8 cellular contexts compared by ENCODE assay signal in the genomic region with DNA sequence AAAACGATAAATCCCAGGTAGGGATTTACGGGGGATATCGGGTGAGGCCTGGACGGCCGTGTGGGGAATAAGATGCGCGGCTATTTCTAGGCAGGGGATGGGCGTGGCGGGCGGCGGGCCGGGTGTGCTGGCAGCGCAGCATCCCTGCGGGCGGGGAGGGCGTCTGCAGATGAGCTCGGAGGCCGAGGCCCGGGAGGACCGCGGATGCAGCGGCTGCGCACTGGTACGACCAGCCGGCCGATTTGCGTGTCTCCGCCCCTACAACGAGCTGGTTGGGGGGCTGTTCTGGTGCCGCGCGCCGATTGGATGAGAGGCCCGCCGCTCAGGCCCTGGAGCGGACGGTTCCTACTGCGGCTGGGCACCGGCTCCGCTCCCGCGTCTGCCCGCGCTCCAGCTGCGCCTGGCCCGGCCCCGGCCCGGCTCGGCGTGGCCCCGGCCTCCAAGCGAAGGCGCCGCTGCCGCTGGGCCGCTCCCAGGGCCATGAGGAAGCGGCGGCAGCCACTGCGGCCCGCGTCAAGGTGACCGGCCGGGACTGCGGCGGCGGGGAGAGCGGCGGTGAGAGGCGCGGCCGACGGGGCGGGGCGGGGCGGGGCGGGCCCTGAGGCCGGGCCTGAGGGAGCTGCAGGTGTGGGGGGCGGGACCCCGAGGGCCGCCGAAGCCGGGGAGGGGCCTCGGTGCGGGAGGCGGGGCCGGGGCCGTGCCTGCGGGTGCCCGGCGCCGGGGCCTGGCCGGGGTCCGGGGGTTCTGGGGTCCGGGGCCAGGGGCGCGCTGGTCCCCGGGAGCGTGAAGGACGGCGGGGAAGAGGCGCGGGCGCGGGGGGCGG. TPM values are rescaled to one million over a fixed set of nuclear protein-coding genes. Genes with fewer than 3 reads are reported as not detected.
DNase-seq lines count a peak whose midpoint lies in the region; ATAC-seq and TF ChIP-seq lines count a peak whose summit lies in the region.

A gene with protein sequence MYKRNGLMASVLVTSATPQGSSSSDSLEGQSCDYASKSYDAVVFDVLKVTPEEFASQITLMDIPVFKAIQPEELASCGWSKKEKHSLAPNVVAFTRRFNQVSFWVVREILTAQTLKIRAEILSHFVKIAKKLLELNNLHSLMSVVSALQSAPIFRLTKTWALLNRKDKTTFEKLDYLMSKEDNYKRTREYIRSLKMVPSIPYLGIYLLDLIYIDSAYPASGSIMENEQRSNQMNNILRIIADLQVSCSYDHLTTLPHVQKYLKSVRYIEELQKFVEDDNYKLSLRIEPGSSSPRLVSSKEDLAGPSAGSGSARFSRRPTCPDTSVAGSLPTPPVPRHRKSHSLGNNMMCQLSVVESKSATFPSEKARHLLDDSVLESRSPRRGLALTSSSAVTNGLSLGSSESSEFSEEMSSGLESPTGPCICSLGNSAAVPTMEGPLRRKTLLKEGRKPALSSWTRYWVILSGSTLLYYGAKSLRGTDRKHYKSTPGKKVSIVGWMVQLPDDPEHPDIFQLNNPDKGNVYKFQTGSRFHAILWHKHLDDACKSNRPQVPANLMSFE (plus strand): TSS at position 325 of the 823 bp plus-strand sequence. CDS start 47,508 bp downstream, outside the sequence.

- DNase-seq in DMS53 (lab: John Stamatoyannopoulos, UW) (peak; percentile 99), KBM-7 (peak; percentile 91), PC-3 (peak; percentile 91)
- peak; percentile 93 for DNase-seq in activated T-cell treated with anti-CD3 and anti-CD28 coated beads, Interleukin-2, amount 50 U/mL, for 24 hours
- DNase-seq in stimulated activated CD8-positive, alpha-beta memory T cell treated with anti-CD3 and anti-CD28 coated beads, Interleukin-4, amount 100 ng/mL, for 24 hours (ENCODE audit: low read depth) = peak; percentile 90

- peak within 1 kb of the TSS; percentile 68 for H3K4me3 ChIP-seq in PC-3 (ENCODE audit: low read length)
- H3K4me3 ChIP-seq in esophagus (ENCODE audit: low read depth in 1 of 2, low read length in 2 of 2) = peak within 1 kb of the TSS; percentile 58 to 77
- H3K4me3 ChIP-seq in mucosa of rectum (ENCODE audit: low read length in 2 of 2) = peak within 1 kb of the TSS; percentile 67 to 79

- no peak for TF ChIP-seq CTCF in PC-3 (conservative IDR thresholded peaks at IDR 0.05; ENCODE audit: low read depth, low read length)

- H3K36me3 Mint-ChIP-seq in activated T-cell treated with anti-CD3 and anti-CD28 coated beads, Interleukin-2, amount 50 U/mL, for 24 hours (ENCODE audit: low read depth) = no peaks in the 10 kb centered on the region

- H4K20me1 ChIP-seq in PC-3 (ENCODE audit: low read length) = no peaks in the 10 kb centered on the region

- H3K36me3 ChIP-seq in PC-3 (ENCODE audit: low read depth, low read length) = no peaks in the 10 kb centered on the region
- no peaks in the 10 kb centered on the region for H3K36me3 ChIP-seq in esophagus (ENCODE audit: control insufficient read depth in 2 of 2, insufficient read depth in 2 of 2, low read length in 1 of 2)
- no peaks in the 10 kb centered on the region for H3K36me3 ChIP-seq in mucosa of rectum (ENCODE audit: control insufficient read depth in 2 of 2, insufficient read depth in 2 of 2, low read length in 2 of 2)

- H3K79me2 ChIP-seq in PC-3 (ENCODE audit: low read length) = no peaks in the 10 kb centered on the region

- no peaks in the 10 kb centered on the region for H3F3A ChIP-seq in PC-3 (ENCODE audit: low read length, unreplicated experiment)

- POLR2A ChIA-PET in PC-3 (lab: Charles Lee; ENCODE audit: unreplicated experiment) = interaction anchor here (0.6 kb wide), 1 partner anchor 235 kb away, joined by 3 read pairs; no protein-coding TSS in a partner anchor

- H3K27ac ChIP-seq in PC-3 (ENCODE audit: low read length) (no peak within 1 kb of the TSS), esophagus (ENCODE audit: low read depth in 2 of 2, low read length in 1 of 2) (peak within 1 kb of the TSS; percentile 93 to 95), mucosa of rectum (ENCODE audit: low read depth in 2 of 2, low read length in 2 of 2) (peak within 1 kb of the TSS; percentile 88 to 90)

- WGBS in esophagus, 2 donors = 0 to 1% methylated on average over 48 to 105 of the region's 105 CpGs

- H3K27me3 ChIP-seq in PC-3 (ENCODE audit: low read length) (no peaks in the 10 kb centered on the region), esophagus (ENCODE audit: control insufficient read depth in 1 of 2, insufficient read depth in 2 of 2, low read length in 2 of 2) (no peaks in the 10 kb centered on the region), mucosa of rectum (ENCODE audit: control insufficient read depth in 2 of 2, insufficient read depth in 2 of 2, low read length in 2 of 2) (no peaks in the 10 kb centered on the region)

- no peaks in the 10 kb centered on the region for H3K9me2 ChIP-seq in PC-3 (replicated peaks; ENCODE audit: low read length)

- CTCF ChIA-PET in PC-3 (lab: Charles Lee) = no interaction called here

- H3K9me3 Mint-ChIP-seq in activated T-cell treated with anti-CD3 and anti-CD28 coated beads, Interleukin-2, amount 50 U/mL, for 24 hours = no peaks in the 10 kb centered on the region

- intact Hi-C loops in PC-3 (cut with micrococcal nuclease) = loop anchor here (10.0 kb wide), 1 partner anchor 50 kb away; a partner anchor contains a TSS

- BruUV-seq in PC-3 (replicated peaks; lab: Mats Ljungman, UMichigan) = no TSS peak

- ATAC-seq in GM21723 (IDR thresholded peaks at IDR 0.05; ENCODE audit: unreplicated experiment) (peak; percentile 98), PC-3 (peak; percentile 98)

- no peaks in the 10 kb centered on the region for H3K9me3 ChIP-seq in PC-3 (ENCODE audit: low read length)
- H3K9me3 ChIP-seq in esophagus (ENCODE audit: control insufficient read depth in 2 of 2, insufficient read depth in 1 of 2, low read depth in 1 of 2, low read length in 1 of 2) = no peaks in the 10 kb centered on the region
- no peaks in the 10 kb centered on the region for H3K9me3 ChIP-seq in mucosa of rectum (ENCODE audit: control insufficient read depth in 2 of 2, low read length in 2 of 2)

- no peaks in the 10 kb centered on the region for H3K4me1 ChIP-seq in PC-3 (ENCODE audit: insufficient read depth, low read length)
- H3K4me1 ChIP-seq in esophagus (ENCODE audit: control insufficient read depth in 2 of 2, insufficient read depth in 2 of 2, low read length in 1 of 2) = peaks cover 0 to 6% of the 10 kb centered on the region in 2 donors
- H3K4me1 ChIP-seq in mucosa of rectum (ENCODE audit: control insufficient read depth in 2 of 2, insufficient read depth in 2 of 2, low read length in 2 of 2) = peaks cover 8 to 9% of the 10 kb centered on the region in 2 donors

- H3K27ac Mint-ChIP-seq in activated T-cell treated with anti-CD3 and anti-CD28 coated beads, Interleukin-2, amount 50 U/mL, for 24 hours = no peak within 1 kb of the TSS

- H3K4me2 ChIP-seq in PC-3 (ENCODE audit: low read length) = peak within 1 kb of the TSS; percentile 82

- peaks cover 14% of the 10 kb centered on the region for H3K27me3 Mint-ChIP-seq in activated T-cell treated with anti-CD3 and anti-CD28 coated beads, Interleukin-2, amount 50 U/mL, for 24 hours

- H3K9ac ChIP-seq in PC-3 (ENCODE audit: low read length) (no peak within 1 kb of the TSS), mucosa of rectum (ENCODE audit: low read depth in 1 of 2, low read length in 2 of 2) (peak within 1 kb of the TSS; percentile 63 to 78)

- peak within 1 kb of the TSS; percentile 73 for H3K4me3 Mint-ChIP-seq in activated T-cell treated with anti-CD3 and anti-CD28 coated beads, Interleukin-2, amount 50 U/mL, for 24 hours

- peaks cover 8% of the 10 kb centered on the region for H3K4me1 Mint-ChIP-seq in activated T-cell treated with anti-CD3 and anti-CD28 coated beads, Interleukin-2, amount 50 U/mL, for 24 hours (ENCODE audit: low read depth)

- in situ Hi-C loops in KBM-7 (cut with MboI; ENCODE audit: low pct_unique_long_range_greater_than_20kb, low sequenced_read_pairs) = no loop called here

- H2AFZ ChIP-seq in PC-3 (ENCODE audit: low read length) = peak within 1 kb of the TSS; percentile 73

RNA-seq across cellular contexts. Expression of the gene that starts here (rescaled TPM):
- 7.9 and 10.2 TPM in 2 replicates for total RNA-seq in PC-3 (2014; rRNA removed)
- 1 to 10 TPM; 3.8 to 6.4 TPM for polyA plus RNA-seq in esophagus
